In genomic region chr21:14120091-14120734, GRCh38 we compare ENCODE assay signal across 8 cellular contexts.
DNase-seq lines count a peak whose midpoint lies in the region; ATAC-seq and TF ChIP-seq lines count a peak whose summit lies in the region.

No MANE protein-coding gene starts in this region.

- peak overlapping the region in 8 of 9 donors; percentile 52 to 92 (median 78) for H3K27ac Mint-ChIP-seq in naive thymus-derived CD4-positive, alpha-beta T cell

- no peak overlapping the region for H3K4me3 ChIP-seq in cardiac fibroblast (replicated peaks in 1 of 2; ENCODE audit: low read depth in 2 of 2, low read length in 2 of 2)
- H3K4me3 ChIP-seq in naive thymus-derived CD4-positive, alpha-beta T cell (ENCODE audit: low read length), result no peak overlapping the region

- peaks cover 0 to 6% (median 3%) of the 10 kb centered on the region in 5 donors for H3K36me3 Mint-ChIP-seq in naive thymus-derived CD4-positive, alpha-beta T cell

- peak overlapping the region in 9 of 10 donors; percentile 14 to 63 (median 48) for H3K4me3 Mint-ChIP-seq in naive thymus-derived CD4-positive, alpha-beta T cell

- peaks cover 0 to 5% (median 0%) of the 10 kb centered on the region in 5 donors for H3K27me3 Mint-ChIP-seq in naive thymus-derived CD4-positive, alpha-beta T cell

- H3K36me3 ChIP-seq in naive thymus-derived CD4-positive, alpha-beta T cell (ENCODE audit: control insufficient read depth in 2 of 3, insufficient read depth in 3 of 3, low read length in 3 of 3), result no peaks in the 10 kb centered on the region

- H3K4me1 Mint-ChIP-seq in naive thymus-derived CD4-positive, alpha-beta T cell, result peaks cover 3 to 25% (median 19%) of the 10 kb centered on the region in 7 donors

- H3K27me3 ChIP-seq in naive thymus-derived CD4-positive, alpha-beta T cell (ENCODE audit: control insufficient read depth in 2 of 2, insufficient read depth in 2 of 2, low read length in 2 of 2), result no peaks in the 10 kb centered on the region

- intact Hi-C loops in naive thymus-derived CD4-positive, alpha-beta T cell (cut with micrococcal nuclease), result loop anchor here in 1 of 2 donors (2.0 kb wide), 1 partner anchor 19 kb away; no protein-coding TSS in a partner anchor

- H3K4me1 ChIP-seq in naive thymus-derived CD4-positive, alpha-beta T cell (ENCODE audit: control insufficient read depth in 2 of 2, insufficient read depth in 2 of 2, low read length in 2 of 2), result peaks cover 0 to 4% of the 10 kb centered on the region in 2 donors

- no peaks in the 10 kb centered on the region for H3K9me3 ChIP-seq in naive thymus-derived CD4-positive, alpha-beta T cell (ENCODE audit: control insufficient read depth in 2 of 3, low read length in 3 of 3)

- POLR2A ChIA-PET in naive thymus-derived CD4-positive, alpha-beta T cell (lab: Charles Lee), result no interaction called here

- DNase-seq in COLO668 (lab: John Stamatoyannopoulos, UW; ENCODE audit: unreplicated experiment) (peak; percentile 52), OCI-M1 (lab: John Stamatoyannopoulos, UW) (peak; percentile 29), cardiac fibroblast (ENCODE audit: low read depth in 2 of 2) (peak in 1 of 2 donors; percentile 37), DMS153 treated with DMSO at 0.1 percent for 48 hours (lab: John Stamatoyannopoulos, UW; ENCODE audit: unreplicated experiment) (no peak), SHP77 (lab: John Stamatoyannopoulos, UW) (no peak)
- DNase-seq in naive thymus-derived CD4-positive, alpha-beta T cell, result peak in 7 of 9 donors; percentile 5 to 53 (median 21)

- CTCF ChIA-PET in naive thymus-derived CD4-positive, alpha-beta T cell (lab: Charles Lee), result no interaction called here

- ATAC-seq in GM18868 (IDR thresholded peaks at IDR 0.05; ENCODE audit: unreplicated experiment) (peak; percentile 55), HG03175 (IDR thresholded peaks at IDR 0.05; ENCODE audit: unreplicated experiment) (peak; percentile 42)
- ATAC-seq in naive thymus-derived CD4-positive, alpha-beta T cell, result no peak

- no peak overlapping the region for H3K27ac ChIP-seq in naive thymus-derived CD4-positive, alpha-beta T cell (ENCODE audit: low read depth, low read length)

- peaks cover 0 to 18% (median 7%) of the 10 kb centered on the region in 11 donors for H3K9me3 Mint-ChIP-seq in naive thymus-derived CD4-positive, alpha-beta T cell

- peak; percentile 62 for TF ChIP-seq CTCF in cardiac fibroblast (IDR thresholded peaks at IDR 0.05; ENCODE audit: low read depth, low read length)

Comparison
In these comparisons a context has a peak if more than half of its experiments do, and no peak if none do; other contexts are left out.
1. DNase-seq: peak in COLO668 (single experiment), OCI-M1 (single experiment) and naive thymus-derived CD4-positive, alpha-beta T cell (7 of 9); none in DMS153 treated with DMSO at 0.1 percent for 48 hours (single experiment) and SHP77 (0 of 2).